Comparison of ENCODE assay signal across 13 cellular contexts in the genomic region with DNA sequence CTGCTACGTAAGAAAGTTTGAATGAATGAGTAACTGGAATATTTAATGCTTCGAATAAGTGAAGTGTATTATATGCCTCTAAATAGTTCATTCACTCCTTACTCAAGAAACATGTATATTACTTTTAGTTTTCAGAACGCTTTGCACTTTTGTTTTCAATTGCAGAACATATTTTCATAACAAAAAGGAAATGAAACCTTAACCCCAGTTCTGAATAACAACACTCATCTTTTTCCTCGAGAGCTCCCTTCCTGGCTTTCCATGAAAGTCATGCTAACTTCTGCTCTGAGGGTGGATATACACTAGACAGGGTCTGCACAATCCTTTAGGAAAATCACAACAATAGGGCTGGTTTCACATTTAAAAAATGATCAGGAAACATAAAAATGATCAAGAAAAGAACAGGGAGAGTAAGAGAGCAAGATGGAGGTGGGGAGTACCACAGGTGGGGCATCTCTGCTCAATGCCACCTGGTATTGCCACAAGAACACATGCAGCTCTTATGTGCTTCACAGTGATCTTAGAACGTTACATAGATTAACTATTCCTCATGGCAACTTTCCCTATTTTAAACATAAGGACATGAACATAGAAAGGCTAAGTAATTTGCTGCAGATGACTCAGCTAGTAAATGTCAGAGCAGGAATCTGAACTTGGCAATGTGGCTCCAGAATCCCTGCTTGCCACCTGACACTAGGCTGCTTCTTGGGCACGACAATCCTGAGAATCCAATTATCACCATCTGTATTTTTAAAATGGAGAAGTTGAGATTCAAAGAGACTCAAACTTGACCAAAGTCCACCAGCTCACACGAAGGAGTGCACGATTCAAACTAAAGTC.
DNase-seq lines count a peak whose midpoint lies in the region; ATAC-seq, FAIRE-seq and TF ChIP-seq lines count a peak whose summit lies in the region.
"Had no signal": no experiment of that assay in that cellular context is flagged by ENCODE, and none has a peak within 500 bp of the region (broad histone marks: within the 10 kb centered on the region; RNA-seq: fewer than 3 reads in every experiment).

No MANE protein-coding gene starts in this region.

- no peaks in the 10 kb centered on the region for H3K9me3 ChIP-seq in pancreas
- H3K9me3 ChIP-seq: neutrophil, vagina had no signal

- no peak for FAIRE-seq in pancreas (lab: Jason Lieb, UNC)

- no peaks in the 10 kb centered on the region for H3K27me3 Mint-ChIP-seq in activated CD4-positive, alpha-beta memory T cell treated with anti-CD3 and anti-CD28 coated beads, Interleukin-2, amount 10 ng/mL, durations not matched to agents 7 days and 5 days
- no peaks in the 10 kb centered on the region for H3K27me3 Mint-ChIP-seq in activated CD4-positive, alpha-beta memory T cell treated with anti-CD3 and anti-CD28 coated beads for 36 hours
- peaks cover 0 to 6% (median 2%) of the 10 kb centered on the region in 3 donors for H3K27me3 Mint-ChIP-seq in immature natural killer cell (ENCODE audit: low read depth in 3 of 3)
- H3K27me3 Mint-ChIP-seq: T-cell had no signal

- peak overlapping the region in 2 of 4 donors; percentile 71 to 84 for H3K27ac ChIP-seq in pancreas
- H3K27ac ChIP-seq: neutrophil, vagina had no signal

- POLR2A ChIA-PET in activated CD4-positive, alpha-beta memory T cell treated with anti-CD3 and anti-CD28 coated beads, Interleukin-2, amount 10 ng/mL, durations not matched to agents 7 days and 5 days (lab: Charles Lee), result no interaction called here
- POLR2A ChIA-PET in activated CD4-positive, alpha-beta memory T cell treated with anti-CD3 and anti-CD28 coated beads for 36 hours (lab: Charles Lee), result no interaction called here

- H3K36me3 ChIP-seq in pancreas, result no peaks in the 10 kb centered on the region

- intact Hi-C loops in activated CD4-positive, alpha-beta memory T cell treated with anti-CD3 and anti-CD28 coated beads for 36 hours (cut with micrococcal nuclease), result no loop called here
- intact Hi-C loops in pancreas (cut with DNase I), result no loop called here

- peaks cover 21 to 30% (median 22%) of the 10 kb centered on the region in 3 donors for H3K4me1 ChIP-seq in pancreas

- peaks cover 13% of the 10 kb centered on the region for H3K4me1 Mint-ChIP-seq in activated CD4-positive, alpha-beta memory T cell treated with anti-CD3 and anti-CD28 coated beads, Interleukin-2, amount 10 ng/mL, durations not matched to agents 7 days and 5 days
- H3K4me1 Mint-ChIP-seq in activated CD4-positive, alpha-beta memory T cell treated with anti-CD3 and anti-CD28 coated beads for 36 hours (ENCODE audit: low read depth), result peaks cover 28% of the 10 kb centered on the region
- H3K4me1 Mint-ChIP-seq in immature natural killer cell, result peaks cover 15 to 68% of the 10 kb centered on the region in 2 donors

- CTCF ChIA-PET in activated CD4-positive, alpha-beta memory T cell treated with anti-CD3 and anti-CD28 coated beads, Interleukin-2, amount 10 ng/mL, durations not matched to agents 7 days and 5 days (lab: Charles Lee), result interaction anchor here (1.1 kb wide), 2 partner anchors 42 to 456 kb away, joined by 3 to 4 read pairs; no protein-coding TSS in a partner anchor
- CTCF ChIA-PET in activated CD4-positive, alpha-beta memory T cell treated with anti-CD3 and anti-CD28 coated beads for 36 hours (lab: Charles Lee), result interaction anchor here (0.6 kb wide), 1 partner anchor 149 kb away, joined by 3 read pairs; no protein-coding TSS in a partner anchor

- no peaks in the 10 kb centered on the region for H3K27me3 ChIP-seq in pancreas
- H3K27me3 ChIP-seq: neutrophil, vagina had no signal

- H3K4me3 ChIP-seq in pancreas, result no peak overlapping the region
- H3K4me3 ChIP-seq: vagina had no signal

- H3K27ac Mint-ChIP-seq in activated CD4-positive, alpha-beta memory T cell treated with anti-CD3 and anti-CD28 coated beads, Interleukin-2, amount 10 ng/mL, durations not matched to agents 7 days and 5 days, result peak overlapping the region; percentile 9
- H3K27ac Mint-ChIP-seq in activated CD4-positive, alpha-beta memory T cell treated with anti-CD3 and anti-CD28 coated beads for 36 hours, result no peak overlapping the region
- H3K27ac Mint-ChIP-seq in immature natural killer cell, result peak overlapping the region in 4 of 6 donors; percentile 24 to 84 (median 75)
- H3K27ac Mint-ChIP-seq: T-cell had no signal

- WGBS in pancreas, 2 donors, result 68 to 70% methylated on average over 8 of the region's 8 CpGs

- peaks cover 80% of the 10 kb centered on the region for H3K36me3 Mint-ChIP-seq in activated CD4-positive, alpha-beta memory T cell treated with anti-CD3 and anti-CD28 coated beads, Interleukin-2, amount 10 ng/mL, durations not matched to agents 7 days and 5 days (ENCODE audit: low read depth)
- H3K36me3 Mint-ChIP-seq in activated CD4-positive, alpha-beta memory T cell treated with anti-CD3 and anti-CD28 coated beads for 36 hours, result peaks cover 90% of the 10 kb centered on the region
- H3K36me3 Mint-ChIP-seq in immature natural killer cell, result peaks cover 51 to 75% (median 74%) of the 10 kb centered on the region in 3 donors

- ATAC-seq in GM21526 (IDR thresholded peaks at IDR 0.05; ENCODE audit: low FRiP score, unreplicated experiment) (peak; percentile 64), HG03354 (IDR thresholded peaks at IDR 0.05; ENCODE audit: poor library complexity, severe bottlenecking, unreplicated experiment) (peak; percentile 69), pancreas (no peak)
- ATAC-seq: T-cell had no signal

- H3K9me3 Mint-ChIP-seq in activated CD4-positive, alpha-beta memory T cell treated with anti-CD3 and anti-CD28 coated beads, Interleukin-2, amount 10 ng/mL, durations not matched to agents 7 days and 5 days, result peaks cover 62% of the 10 kb centered on the region
- H3K9me3 Mint-ChIP-seq in activated CD4-positive, alpha-beta memory T cell treated with anti-CD3 and anti-CD28 coated beads for 36 hours, result peaks cover 78% of the 10 kb centered on the region
- H3K9me3 Mint-ChIP-seq in immature natural killer cell, result peaks cover 26 to 68% (median 40%) of the 10 kb centered on the region in 6 donors

- no peak overlapping the region for H3K4me3 Mint-ChIP-seq in activated CD4-positive, alpha-beta memory T cell treated with anti-CD3 and anti-CD28 coated beads, Interleukin-2, amount 10 ng/mL, durations not matched to agents 7 days and 5 days
- no peak overlapping the region for H3K4me3 Mint-ChIP-seq in activated CD4-positive, alpha-beta memory T cell treated with anti-CD3 and anti-CD28 coated beads for 36 hours
- no peak overlapping the region for H3K4me3 Mint-ChIP-seq in immature natural killer cell
- H3K4me3 Mint-ChIP-seq: T-cell had no signal

- no peak for TF ChIP-seq CTCF in pancreas (IDR thresholded peaks at IDR 0.05)

- no peak for DNase-seq in activated CD4-positive, alpha-beta memory T cell treated with anti-CD3 and anti-CD28 coated beads, Interleukin-2, amount 10 ng/mL, durations not matched to agents 7 days and 5 days
- no peak for DNase-seq in activated CD4-positive, alpha-beta memory T cell treated with anti-CD3 and anti-CD28 coated beads for 36 hours
- DNase-seq in immature natural killer cell (no peak), occipital lobe (lab: John Stamatoyannopoulos, UW) (no peak), pancreas (no peak), NCI-H345 (lab: John Stamatoyannopoulos, UW) (no peak)
- DNase-seq: activated effector memory CD4-positive, alpha-beta T cell treated with anti-CD3 and anti-CD28 coated beads, Interleukin-2, amount 50 U/mL, for 16 hours; NCI-H2227 treated with DMSO at 0.1 percent for 48 hours; T-cell had no signal

Comparison
In these comparisons a context has a peak if more than half of its experiments do, and no peak if none do; other contexts are left out.
1. ATAC-seq: peak in GM21526 (single experiment) and HG03354 (single experiment); none in pancreas (0 of 4).